8 cellular contexts compared by ENCODE assay signal in the genomic region with DNA sequence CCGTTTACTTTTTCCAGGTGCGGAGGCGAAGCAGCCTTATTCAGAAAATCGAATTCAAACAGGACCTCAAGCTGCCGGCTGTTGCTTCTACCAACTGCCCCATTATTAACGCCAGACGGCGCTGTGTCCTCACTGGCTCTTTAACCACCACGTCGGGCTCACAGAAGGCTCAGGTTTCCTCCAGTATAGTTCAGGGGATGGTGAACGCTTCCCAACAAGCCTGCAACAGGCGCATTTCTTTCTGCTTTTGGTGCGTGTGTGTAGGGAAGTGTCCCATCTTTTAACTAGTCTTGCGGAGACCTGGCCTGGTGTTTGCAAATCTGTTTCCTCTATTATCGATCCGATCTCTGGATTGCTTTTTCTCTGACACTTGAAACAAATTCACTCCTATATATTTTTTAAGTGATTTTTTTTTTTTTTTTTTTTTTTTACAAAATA. TPM values are rescaled to one million over a fixed set of nuclear protein-coding genes. Genes with fewer than 3 reads are reported as not detected.
DNase-seq lines count a peak whose midpoint lies in the region; ATAC-seq, FAIRE-seq and TF ChIP-seq lines count a peak whose summit lies in the region.

No MANE protein-coding gene starts in this region.

- no peak overlapping the region for H3K9ac ChIP-seq in OCI-LY3 (ENCODE audit: low read length)

- H3K79me2 ChIP-seq in OCI-LY3 (ENCODE audit: low read length), result no peaks in the 10 kb centered on the region

- no peaks in the 10 kb centered on the region for H3K9me3 ChIP-seq in OCI-LY3 (ENCODE audit: insufficient read depth, low read length)

- no peak overlapping the region for H3K27ac ChIP-seq in OCI-LY3 (ENCODE audit: low read length)
- H3K27ac ChIP-seq in epithelial cell of prostate, result no peak overlapping the region

- no peak overlapping the region for H2AFZ ChIP-seq in OCI-LY3 (ENCODE audit: low read depth, low read length)

- 0 out of 2 replicates have a peak, but pooled peaks cover 2% of the 10 kb centered on the region for H3K4me1 ChIP-seq in OCI-LY3 (ENCODE audit: low read length)

- peak; percentile 95 for TF ChIP-seq CTCF in OCI-LY3 (IDR thresholded peaks at IDR 0.05; ENCODE audit: low read depth, low read length)

- peak; percentile 72 to 77 for ATAC-seq in stimulated activated naive B cell treated with anti-CD40 and anti-IgM and Interleukin-4, amounts not matched to agents 10 μg/mL and 1 μg/mL and 100 μg/mL, for 72 hours (replicated peaks)

- H3K36me3 Mint-ChIP-seq in stimulated activated naive B cell treated with anti-CD40 and anti-IgM and Interleukin-4, amounts not matched to agents 10 μg/mL and 1 μg/mL and 100 μg/mL, for 72 hours, result no peaks in the 10 kb centered on the region

- peaks cover 23 to 49% of the 10 kb centered on the region in 2 donors for H3K27me3 Mint-ChIP-seq in stimulated activated naive B cell treated with anti-CD40 and anti-IgM and Interleukin-4, amounts not matched to agents 10 μg/mL and 1 μg/mL and 100 μg/mL, for 72 hours

- no peak overlapping the region for H3K27ac Mint-ChIP-seq in stimulated activated naive B cell treated with anti-CD40 and anti-IgM and Interleukin-4, amounts not matched to agents 10 μg/mL and 1 μg/mL and 100 μg/mL, for 72 hours

- H4K20me1 ChIP-seq in OCI-LY3 (ENCODE audit: insufficient read depth, low read length), result no peaks in the 10 kb centered on the region

- no peaks in the 10 kb centered on the region for H3K9me3 Mint-ChIP-seq in stimulated activated naive B cell treated with anti-CD40 and anti-IgM and Interleukin-4, amounts not matched to agents 10 μg/mL and 1 μg/mL and 100 μg/mL, for 72 hours

- peak overlapping the region; percentile 31 for H3K4me2 ChIP-seq in OCI-LY3 (ENCODE audit: low read length)

- H3K27me3 ChIP-seq in OCI-LY3 (ENCODE audit: low read depth, low read length), result peaks cover 15% of the 10 kb centered on the region

- H3K4me3 ChIP-seq in Jurkat, Clone E6-1 (ENCODE audit: low read length), result no peak overlapping the region
- no peak overlapping the region for H3K4me3 ChIP-seq in OCI-LY3 (ENCODE audit: low read length)

- DNase-seq in AML-193 (lab: John Stamatoyannopoulos, UW) (peak; percentile 42 to 52), GM19239 (ENCODE audit: insufficient read length, low spot score) (peak; percentile 89), activated T-cell treated with anti-CD3 and anti-CD28 coated beads for 1 hour (ENCODE audit: low read depth) (peak; percentile 48), epithelial cell of prostate (ENCODE audit: low read depth, low spot score) (peak; percentile 27), myocyte (ENCODE audit: low read depth) (peak; percentile 90)
- DNase-seq in Jurkat, Clone E6-1 (ENCODE audit: low read depth, low spot score), result peak; percentile 50
- peak; percentile 59 for DNase-seq in stimulated activated naive B cell treated with anti-CD40 and anti-IgM and Interleukin-4, amounts not matched to agents 10 μg/mL and 1 μg/mL and 100 μg/mL, for 72 hours

- peak overlapping the region; percentile 47 to 66 for H3K4me3 Mint-ChIP-seq in stimulated activated naive B cell treated with anti-CD40 and anti-IgM and Interleukin-4, amounts not matched to agents 10 μg/mL and 1 μg/mL and 100 μg/mL, for 72 hours

- FAIRE-seq in GM19239 (lab: Jason Lieb, UNC), result peak; percentile 56

- H3K36me3 ChIP-seq in OCI-LY3 (replicated peaks; ENCODE audit: low read depth, low read length), result no peaks in the 10 kb centered on the region

- H3K4me1 Mint-ChIP-seq in stimulated activated naive B cell treated with anti-CD40 and anti-IgM and Interleukin-4, amounts not matched to agents 10 μg/mL and 1 μg/mL and 100 μg/mL, for 72 hours, result peaks cover 11 to 16% of the 10 kb centered on the region in 2 donors

RNA-seq across cellular contexts. Expression of gene STUM, which starts 0.8 kb away (rescaled TPM):
- polyA plus RNA-seq in Jurkat, Clone E6-1 (2012; ENCODE audit: insufficient read depth, insufficient read length), result 0.41 TPM
- total RNA-seq in myocyte, result 0.16 and 0.52 TPM in 2 replicates
- polyA plus RNA-seq in myocyte (2012), result 0.67 TPM

Comparison
In these comparisons a context has a peak if more than half of its experiments do, and no peak if none do; other contexts are left out.
1. DNase-seq: peak in every context shown above with its lines; median percentile 90 in myocyte; 89 in GM19239; 59 in stimulated activated naive B cell treated with anti-CD40 and anti-IgM and Interleukin-4, amounts not matched to agents 10 μg/mL and 1 μg/mL and 100 μg/mL, for 72 hours; 50 in Jurkat, Clone E6-1; 48 in activated T-cell treated with anti-CD3 and anti-CD28 coated beads for 1 hour; 47 in AML-193; 27 in epithelial cell of prostate.